ENCODE assay signal across 33 cellular contexts in genomic region chr21:41429305-41429704, GRCh38.
"Had no signal": no experiment of that assay in that cellular context is flagged by ENCODE, and none has a peak within 500 bp of the region (broad histone marks: within the 10 kb centered on the region; RNA-seq: fewer than 3 reads in every experiment).

No MANE protein-coding gene starts in this region.

- FAIRE-seq: kidney, pancreas, small intestine had no signal

- H3K4me1 Mint-ChIP-seq: endodermal cell, neural crest cell had no signal

- H3K36me3 ChIP-seq: breast epithelium, prostate gland had no signal

- H3K9me3 Mint-ChIP-seq: endodermal cell; immature natural killer cell; stimulated activated effector memory CD8-positive, alpha-beta T cell treated with anti-CD3 and anti-CD28 coated beads, Interleukin-12 subunit alpha, Interleukin-12 subunit beta, amount 100 ng/mL, for 72 hours; T-cell had no signal

- H3K27me3 Mint-ChIP-seq: naive thymus-derived CD8-positive, alpha-beta T cell; stimulated activated naive CD8-positive, alpha-beta T cell treated with anti-CD3 and anti-CD28 coated beads, Interleukin-15, amount 100 ng/mL, for 72 hours; T-cell had no signal

- H3K4me1 ChIP-seq: breast epithelium, pancreas, prostate gland had no signal

- H3K9me3 ChIP-seq: breast epithelium, lower lobe of right lung, pancreas, prostate gland, sigmoid colon, thyroid gland, upper lobe of right lung had no signal

- H3K4me3 Mint-ChIP-seq: dendritic cell treated with granulocyte-macrophage colony-stimulating factor and Interleukin-4, amounts not matched to agents 40 ng/mL and 50 ng/mL, for 4 days; endodermal cell; neural crest cell; stimulated activated effector memory CD8-positive, alpha-beta T cell treated with anti-CD3 and anti-CD28 coated beads, Interleukin-12 subunit alpha, Interleukin-12 subunit beta, amount 100 ng/mL, for 72 hours; stimulated activated naive CD8-positive, alpha-beta T cell treated with anti-CD3 and anti-CD28 coated beads, Interleukin-15, amount 100 ng/mL, for 72 hours had no signal

- ATAC-seq: esophagus mucosa; foreskin keratinocyte; heart left ventricle; left lobe of liver; lower lobe of right lung; naive thymus-derived CD8-positive, alpha-beta T cell; pancreas; stimulated activated effector memory CD8-positive, alpha-beta T cell treated with anti-CD3 and anti-CD28 coated beads, Interleukin-12 subunit alpha, Interleukin-12 subunit beta, amount 100 ng/mL, for 72 hours; stimulated activated naive CD8-positive, alpha-beta T cell treated with anti-CD3 and anti-CD28 coated beads, Interleukin-15, amount 100 ng/mL, for 72 hours; T-cell; upper lobe of right lung had no signal

- H3K27me3 ChIP-seq: breast epithelium, foreskin keratinocyte, pancreas, sigmoid colon, thyroid gland, upper lobe of right lung had no signal

- H3K27ac ChIP-seq: breast epithelium, foreskin keratinocyte, heart left ventricle, lower lobe of right lung, pancreas, prostate gland, sigmoid colon, thyroid gland, upper lobe of right lung had no signal

- H3K27ac Mint-ChIP-seq: dendritic cell treated with granulocyte-macrophage colony-stimulating factor and Interleukin-4, amounts not matched to agents 40 ng/mL and 50 ng/mL, for 4 days; endodermal cell; stimulated activated effector memory CD8-positive, alpha-beta T cell treated with anti-CD3 and anti-CD28 coated beads, Interleukin-12 subunit alpha, Interleukin-12 subunit beta, amount 100 ng/mL, for 72 hours; stimulated activated naive CD8-positive, alpha-beta T cell treated with anti-CD3 and anti-CD28 coated beads, Interleukin-15, amount 100 ng/mL, for 72 hours had no signal

- H3K4me3 ChIP-seq: breast epithelium, heart left ventricle, lower lobe of right lung, pancreas, prostate gland, sigmoid colon, thyroid gland, upper lobe of right lung had no signal

- DNase-seq: activated CD4-positive, alpha-beta T cell treated with anti-CD3 and anti-CD28 coated beads, Interleukin-2, amount 50 U/mL, for 1 hour; activated CD4-positive, CD25-positive, alpha-beta regulatory T cell; activated effector memory CD4-positive, alpha-beta T cell treated with Interleukin-2 at 50 U/mL for 16 hours; activated naive CD4-positive, alpha-beta T cell treated with Interleukin-2 at 50 U/mL for 16 hours; amygdala; central memory CD4-positive, alpha-beta T cell; endodermal cell; foreskin keratinocyte; heart left ventricle; hypothalamus; immature natural killer cell; kidney; lower lobe of right lung; mesenchymal stem cell; naive thymus-derived CD8-positive, alpha-beta T cell; nucleus accumbens; pancreas; retina; sigmoid colon; small intestine; stimulated activated CD4-positive, alpha-beta T cell treated with anti-CD3 and anti-CD28 coated beads, Interleukin-4, amount 100 ng/mL, for 24 hours; stimulated activated naive CD8-positive, alpha-beta T cell treated with anti-CD3 and anti-CD28 coated beads, Interleukin-15, amount 100 ng/mL, for 72 hours; substantia nigra; T-cell; thyroid gland; upper lobe of right lung had no signal
